ENCODE assay signal across 1 cellular context in genomic region chr16:57570301-57571070, GRCh38.
TF ChIP-seq lines count a peak whose summit lies in the region.

No MANE protein-coding gene starts in this region.

TF ChIP-seq in GM12878, 131 proteins besides CTCF, POLR2A, EP300 and RAD21:
- TF ChIP-seq TCF7 (IDR thresholded peaks at IDR 0.05; ENCODE audit: borderline replicate concordance) (no peak), CHD2 (IDR thresholded peaks at IDR 0.05; ENCODE audit: borderline replicate concordance, low read depth, low read length) (no peak), NBN (IDR thresholded peaks at IDR 0.05) (no peak), FOXK2 (IDR thresholded peaks at IDR 0.05) (no peak), SMAD5 (IDR thresholded peaks at IDR 0.05; ENCODE audit: low read depth) (no peak), BACH1 (IDR thresholded peaks at IDR 0.05; ENCODE audit: borderline replicate concordance) (no peak), ESRRA (IDR thresholded peaks at IDR 0.05; ENCODE audit: low read length) (no peak), CREB1 (IDR thresholded peaks at IDR 0.05; ENCODE audit: low read depth) (no peak), CEBPB (IDR thresholded peaks at IDR 0.05; ENCODE audit: borderline replicate concordance in 1 of 2, low read depth in 2 of 2, low read length in 2 of 2) (no peak), SP1 (IDR thresholded peaks at IDR 0.05; ENCODE audit: low read depth, low read length) (no peak), DPF2 (IDR thresholded peaks at IDR 0.05) (no peak), SUZ12 (IDR thresholded peaks at IDR 0.05; ENCODE audit: unreplicated experiment) (no peak), PKNOX1 (IDR thresholded peaks at IDR 0.05) (no peak), YBX1 (IDR thresholded peaks at IDR 0.05) (no peak), EZH2 (IDR thresholded peaks at IDR 0.05; ENCODE audit: borderline replicate concordance, control insufficient read depth, low read depth, low read length) (no peak), TCF3 (IDR thresholded peaks at IDR 0.05; ENCODE audit: borderline replicate concordance, insufficient read depth, low read depth, low read length) (no peak)
